Comparison of ENCODE assay signal across 1 cellular context in genomic region chr5:1020461-1020961, GRCh38.
TF ChIP-seq lines count a peak whose summit lies in the region.

No MANE protein-coding gene starts in this region.

TF ChIP-seq in GM23338, 12 proteins besides CTCF, POLR2A, EP300 and RAD21 (continued from another document):
- TF ChIP-seq ZNF462 (CRISPR knock-in tag; IDR thresholded peaks at IDR 0.05) (no peak), ZNF114 (CRISPR knock-in tag; IDR thresholded peaks at IDR 0.05) (no peak), POLR2AphosphoS5 (IDR thresholded peaks at IDR 0.05; ENCODE audit: low read depth) (no peak), REST (IDR thresholded peaks at IDR 0.05; ENCODE audit: unreplicated experiment) (no peak), ZNF331 (CRISPR knock-in tag; IDR thresholded peaks at IDR 0.05; ENCODE audit: low read depth) (no peak), JUNB (IDR thresholded peaks at IDR 0.05; ENCODE audit: unreplicated experiment) (no peak), STAT1 (IDR thresholded peaks at IDR 0.05; ENCODE audit: unreplicated experiment) (no peak)
TF ChIP-seq in GM23338: peak in this region for 0.
